27 cellular contexts compared by ENCODE assay signal in genomic region chr7:40890088-40890692, GRCh38.
"Had no signal": no experiment of that assay in that cellular context is flagged by ENCODE, and none has a peak within 500 bp of the region (broad histone marks: within the 10 kb centered on the region; RNA-seq: fewer than 3 reads in every experiment).

No MANE protein-coding gene starts in this region.

- H3K9me3 ChIP-seq: psoas muscle, suprapubic skin had no signal

- DNase-seq: cortex of kidney; effector CD4-positive, alpha-beta T cell; foreskin fibroblast; heart left ventricle; left cardiac atrium; left lung; mesenchymal stem cell; mucosa of descending colon; naive B cell; nucleus accumbens; psoas muscle; right cardiac atrium; stimulated activated CD4-positive, alpha-beta T cell treated with anti-CD3 and anti-CD28 coated beads, Interleukin-12 subunit alpha, Interleukin-12 subunit beta, amount 100 ng/mL, for 4 hours; stimulated activated CD4-positive, alpha-beta T cell treated with anti-CD3 and anti-CD28 coated beads, Interleukin-1b, Interleukin-23, amount 100 ng/mL, for 48 hours; stimulated activated CD4-positive, alpha-beta T cell treated with anti-CD3 and anti-CD28 coated beads, Interleukin-4, amount 100 ng/mL, for 1 hour; stimulated activated CD8-positive, alpha-beta memory T cell treated with anti-CD3 and anti-CD28 coated beads, Interleukin-4, amount 100 ng/mL, for 48 hours; stimulated activated naive CD4-positive, alpha-beta T cell; stimulated activated naive CD8-positive, alpha-beta T cell treated with anti-CD3 and anti-CD28 coated beads, Interleukin-15, amount 100 ng/mL, for 72 hours; transverse colon had no signal

- H3K36me3 ChIP-seq: gastroesophageal sphincter, heart left ventricle, left lung, neural progenitor cell, suprapubic skin, transverse colon, vagina had no signal

- H3K27ac ChIP-seq: epithelial cell of prostate, gastroesophageal sphincter, heart left ventricle, hepatocyte, left lung, neural progenitor cell, psoas muscle, skin epidermis, suprapubic skin, transverse colon, vagina had no signal

- H3K4me3 ChIP-seq: gastroesophageal sphincter, heart left ventricle, hepatocyte, left lung, mucosa of descending colon, neural progenitor cell, psoas muscle, skin epidermis, suprapubic skin, transverse colon, vagina had no signal

- H2AFZ ChIP-seq: hepatocyte, neural progenitor cell had no signal

- H3K4me2 ChIP-seq: hepatocyte, neural progenitor cell had no signal

- H3K9ac ChIP-seq: neural progenitor cell had no signal

- H3K27me3 ChIP-seq: gastroesophageal sphincter, heart left ventricle, hepatocyte, left lung, neural progenitor cell, suprapubic skin, transverse colon, vagina had no signal

- ATAC-seq: esophagus mucosa; gastroesophageal sphincter; heart left ventricle; left cardiac atrium; left lung; psoas muscle; stimulated activated naive CD8-positive, alpha-beta T cell treated with anti-CD3 and anti-CD28 coated beads, Interleukin-15, amount 100 ng/mL, for 72 hours had no signal

- H3K4me1 ChIP-seq: gastroesophageal sphincter, heart left ventricle, left lung, neural progenitor cell, psoas muscle, suprapubic skin, vagina had no signal
